In genomic region chr17:38322156-38322779, GRCh38 we compare ENCODE assay signal across 8 cellular contexts. TPM values are rescaled to one million over a fixed set of nuclear protein-coding genes. Genes with fewer than 3 reads are reported as not detected.
DNase-seq lines count a peak whose midpoint lies in the region; ATAC-seq, FAIRE-seq and TF ChIP-seq lines count a peak whose summit lies in the region.

No MANE protein-coding gene starts in this region.

- H2BK12ac ChIP-seq in H1 (ENCODE audit: low read depth, low read length) = no peak overlapping the region

- no peak overlapping the region for H3K9ac ChIP-seq in H1 (replicated peaks in 1 of 4; ENCODE audit: extremely low read depth in 1 of 4, low read depth in 3 of 4, low read length in 3 of 4)

- DNase-seq in NCI-H345 (lab: John Stamatoyannopoulos, UW) = peak; percentile 45
- no peak for DNase-seq in NCI-H345 treated with DMSO at 0.1 percent for 48 hours (lab: John Stamatoyannopoulos, UW; ENCODE audit: unreplicated experiment)
- DNase-seq in NCI-H2227 treated with DMSO at 0.1 percent for 48 hours (lab: John Stamatoyannopoulos, UW) = peak; percentile 46
- peak; percentile 22 to 54 for DNase-seq in activated CD8-positive, alpha-beta memory T cell treated with anti-CD3 and anti-CD28 coated beads for 1 hour (ENCODE audit: extremely low read depth in 1 of 2, low read depth in 1 of 2)
- peak in 1 of 2 experiments; percentile 91 for DNase-seq in H1 (ENCODE audit: low read depth in 1 of 2, low spot score in 2 of 2)
- DNase-seq in naive thymus-derived CD4-positive, alpha-beta T cell = peak; percentile 43 to 76 (median 58)
- peak; percentile 10 to 73 (median 56) for DNase-seq in stimulated activated naive CD4-positive, alpha-beta T cell (lab: John Stamatoyannopoulos, UW)

- no peaks in the 10 kb centered on the region for H3K9me3 Mint-ChIP-seq in naive thymus-derived CD4-positive, alpha-beta T cell

- no peak overlapping the region for H3K56ac ChIP-seq in H1 (replicated peaks; ENCODE audit: insufficient read length, low read depth, low read length)

- no peak overlapping the region for H3K18ac ChIP-seq in H1 (ENCODE audit: extremely low read depth, low read length)

- no peaks in the 10 kb centered on the region for H3K27me3 ChIP-seq in H1 (replicated peaks in 1 of 4; ENCODE audit: control insufficient read depth in 3 of 4, extremely low read depth in 1 of 4, insufficient read depth in 3 of 4, low read length in 3 of 4)
- no peaks in the 10 kb centered on the region for H3K27me3 ChIP-seq in naive thymus-derived CD4-positive, alpha-beta T cell (ENCODE audit: control insufficient read depth in 2 of 2, insufficient read depth in 2 of 2, low read length in 2 of 2)

- no peak overlapping the region for H4K91ac ChIP-seq in H1 (replicated peaks; ENCODE audit: insufficient read length, low read length)

- no peak overlapping the region for H3K23ac ChIP-seq in H1 (ENCODE audit: insufficient read length)

- no peaks in the 10 kb centered on the region for H3K9me3 ChIP-seq in H1 (ENCODE audit: insufficient read depth in 2 of 2, low read depth in 1 of 2, low read length in 1 of 2)
- no peaks in the 10 kb centered on the region for H3K9me3 ChIP-seq in naive thymus-derived CD4-positive, alpha-beta T cell (ENCODE audit: control insufficient read depth in 2 of 3, low read length in 3 of 3)

- H3K14ac ChIP-seq in H1 (ENCODE audit: insufficient read length) = no peak overlapping the region

- peaks cover 0 to 3% of the 10 kb centered on the region in 2 experiments for H4K20me1 ChIP-seq in H1 (replicated peaks in 1 of 2; ENCODE audit: control insufficient read depth in 1 of 2, insufficient read depth in 2 of 2, low read length in 2 of 2)

- POLR2A ChIA-PET in H1 (lab: Charles Lee; ENCODE audit: partially characterized antibody) = interaction anchor here (0.9 to 1.5 kb wide), 7 partner anchors 10 to 1839 kb away, joined by 3 to 8 read pairs (median 3); no protein-coding TSS in a partner anchor
- POLR2A ChIA-PET in naive thymus-derived CD4-positive, alpha-beta T cell (lab: Charles Lee) = no interaction called here

- FAIRE-seq in H1 (lab: Jason Lieb, UNC) = no peak

- H2AK5ac ChIP-seq in H1 (ENCODE audit: low read depth, low read length) = no peak overlapping the region

- peak; percentile 58 to 80 (median 70); a peak in 3 of 4 replicates for TF ChIP-seq CTCF in H1 (IDR thresholded peaks at IDR 0.05; ENCODE audit: control extremely low read depth in 1 of 3, insufficient read depth in 1 of 3, low read depth in 1 of 3, low read length in 3 of 3)

- no peaks in the 10 kb centered on the region; the same call in 1 of the 2 replicates for H3K79me1 ChIP-seq in H1 (ENCODE audit: low read depth, low read length)

- ATAC-seq in naive thymus-derived CD4-positive, alpha-beta T cell = peak; percentile 90
- no peak for ATAC-seq in HG02852 (IDR thresholded peaks at IDR 0.05; ENCODE audit: unreplicated experiment)

- WGBS in H1 (ENCODE audit: extremely low coverage in 1 of 2, insufficient coverage in 1 of 2, insufficient read length in 1 of 2, insufficient replicate concordance in 2 of 2, low coverage in 1 of 2, low lambda C conversion rate in 2 of 2, missing lambda C conversion rate in 1 of 2), 2 experiments = 38% methylated on average over 7 of the region's 8 CpGs; no CpG with 5 or more reads in 1 of the 2 experiments

- no peak for TF ChIP-seq EP300 in H1 (IDR thresholded peaks at IDR 0.05; ENCODE audit: borderline replicate concordance in 1 of 2, low read depth in 2 of 2, low read length in 2 of 2)

- no peaks in the 10 kb centered on the region for H3K23me2 ChIP-seq in H1 (ENCODE audit: low read depth, low read length)

- no peak overlapping the region for H2BK5ac ChIP-seq in H1 (ENCODE audit: low read depth, low read length)

- no peak overlapping the region for H2BK15ac ChIP-seq in H1 (ENCODE audit: low read length)

- no peak overlapping the region for H3K4me2 ChIP-seq in H1 (ENCODE audit: insufficient read depth in 1 of 2, low read depth in 2 of 2, low read length in 2 of 2)

- CTCF ChIA-PET in H1 (lab: Charles Lee; ENCODE audit: partially characterized antibody) = interaction anchor here (0.6 to 14.8 kb wide), 17 partner anchors 9 to 1847 kb away, joined by 3 to 190 read pairs (median 4); no protein-coding TSS in a partner anchor
- CTCF ChIA-PET in naive thymus-derived CD4-positive, alpha-beta T cell (lab: Charles Lee) = interaction anchor here (0.7 to 1.1 kb wide), 3 partner anchors 9 to 91 kb away, joined by 3 to 6 read pairs (median 3); no protein-coding TSS in a partner anchor

- intact Hi-C loops in naive thymus-derived CD4-positive, alpha-beta T cell (cut with micrococcal nuclease) = loop anchor here in 1 of 2 donors (5.0 kb wide), 1 partner anchor 620 kb away; no protein-coding TSS in a partner anchor

- peaks cover 0 to 10% (median 7%) of the 10 kb centered on the region in 4 experiments; a peak in 4 of 7 replicates for H3K4me1 ChIP-seq in H1 (replicated peaks in 1 of 4; ENCODE audit: control insufficient read depth in 3 of 4, insufficient read depth in 4 of 4, low read length in 3 of 4)
- no peaks in the 10 kb centered on the region for H3K4me1 ChIP-seq in naive thymus-derived CD4-positive, alpha-beta T cell (ENCODE audit: control insufficient read depth in 2 of 2, insufficient read depth in 2 of 2, low read length in 2 of 2)

- no peak overlapping the region for H2BK20ac ChIP-seq in H1 (ENCODE audit: low read length)

- no peak overlapping the region for H3K27ac Mint-ChIP-seq in naive thymus-derived CD4-positive, alpha-beta T cell

- no peak overlapping the region for H3K4ac ChIP-seq in H1 (replicated peaks; ENCODE audit: insufficient read length, low read depth, low read length)

- H3K36me3 Mint-ChIP-seq in naive thymus-derived CD4-positive, alpha-beta T cell = peaks cover 5 to 25% (median 16%) of the 10 kb centered on the region in 5 donors

- no peak overlapping the region for H2BK120ac ChIP-seq in H1 (replicated peaks; ENCODE audit: low read depth, low read length)

- H3K36me3 ChIP-seq in H1 (ENCODE audit: control insufficient read depth in 2 of 4, insufficient read depth in 4 of 4, low read length in 3 of 4) = peaks cover 5 to 30% (median 17%) of the 10 kb centered on the region in 4 experiments
- peaks cover 0 to 36% (median 0%) of the 10 kb centered on the region in 3 experiments for H3K36me3 ChIP-seq in naive thymus-derived CD4-positive, alpha-beta T cell (ENCODE audit: control insufficient read depth in 2 of 3, insufficient read depth in 3 of 3, low read length in 3 of 3)

- peak in 1 of 2 experiments; percentile 53; a peak in 2 of 4 replicates for TF ChIP-seq RAD21 in H1 (IDR thresholded peaks at IDR 0.05 in 1 of 2, conservative IDR thresholded peaks at IDR 0.05 in 1 of 2; ENCODE audit: low read depth in 2 of 2, low read length in 2 of 2)

- no peak overlapping the region for H2AFZ ChIP-seq in H1 (ENCODE audit: low read length)

- H3K27me3 Mint-ChIP-seq in naive thymus-derived CD4-positive, alpha-beta T cell = no peaks in the 10 kb centered on the region

- H4K8ac ChIP-seq in H1 (ENCODE audit: extremely low read depth, insufficient read depth, low read length) = no peak overlapping the region

- no peaks in the 10 kb centered on the region for H3K79me2 ChIP-seq in H1 (ENCODE audit: control insufficient read depth in 1 of 2, insufficient read depth in 2 of 2, low read length in 2 of 2)

- no peak overlapping the region for H4K5ac ChIP-seq in H1 (ENCODE audit: insufficient read length, low read depth, low read length)

- H3K4me3 Mint-ChIP-seq in naive thymus-derived CD4-positive, alpha-beta T cell = no peak overlapping the region

- H3K4me1 Mint-ChIP-seq in naive thymus-derived CD4-positive, alpha-beta T cell = peaks cover 4 to 15% (median 9%) of the 10 kb centered on the region in 7 donors

- TF ChIP-seq POLR2A in H1 (IDR thresholded peaks at IDR 0.05; ENCODE audit: control extremely low read depth in 1 of 2, low read depth in 2 of 2, low read length in 2 of 2) = no peak

- no peak overlapping the region for H3K4me3 ChIP-seq in H1 (ENCODE audit: extremely low read depth in 1 of 4, insufficient read depth in 2 of 4, low read depth in 3 of 4, low read length in 4 of 4)
- H3K4me3 ChIP-seq in naive thymus-derived CD4-positive, alpha-beta T cell (ENCODE audit: low read length) = no peak overlapping the region

- H3K27ac ChIP-seq in H1 (ENCODE audit: low read depth, low read length) = no peak overlapping the region
- H3K27ac ChIP-seq in naive thymus-derived CD4-positive, alpha-beta T cell (ENCODE audit: low read depth, low read length) = no peak overlapping the region

RNA-seq across cellular contexts. Expression of gene GPR179, which starts 21.5 kb away (rescaled TPM):
- total RNA-seq in H1 (2021; fragmentation: NEBNext Ultra II Directional; extraction: Animal tissue kit (Norgen Biotek cat#: 25700)) = 0.07 and 0.13 TPM in 2 replicates
- polyA plus RNA-seq in H1 (2011; rRNA removed) = 0.02 and 0.03 TPM in 2 replicates
- 0.01 TPM for polyA plus RNA-seq in H1 (2011; cell fraction: cytosol; rRNA removed)
- polyA plus RNA-seq in H1 (2011; cell fraction: nucleus; rRNA removed) = 0.19 TPM
- 0.04 to 0.07 TPM (median 0.05 TPM) in 4 replicates for polyA plus RNA-seq in H1 (2012, experiment 1 of 2)
- polyA plus RNA-seq in H1 (2012, experiment 2 of 2) = not detected
- polyA plus RNA-seq in H1 (2013, experiment 1 of 2) = 0.02 TPM
- 0.02 TPM for polyA plus RNA-seq in H1 (2013, experiment 2 of 2)
- 0.02 and 0.09 TPM in 2 replicates for polyA minus RNA-seq in H1 (2011; rRNA and poly(A)+ RNA removed)
- not detected for polyA minus RNA-seq in H1 (2011; cell fraction: cytosol; rRNA and poly(A)+ RNA removed)
- not detected for polyA minus RNA-seq in H1 (2011; cell fraction: nucleus; rRNA and poly(A)+ RNA removed)
- under 1 TPM in 3 of 5 experiments, not detected in 2; 0.11 to 0.35 (median 0.17) TPM for total RNA-seq in naive thymus-derived CD4-positive, alpha-beta T cell
- polyA plus RNA-seq in naive thymus-derived CD4-positive, alpha-beta T cell = not detected

RNA-seq across cellular contexts. Expression of gene MRPL45, which starts 25.3 kb away (rescaled TPM):
- 70.1 and 71.7 TPM in 2 replicates for total RNA-seq in H1 (2021; fragmentation: NEBNext Ultra II Directional; extraction: Animal tissue kit (Norgen Biotek cat#: 25700))
- 47.6 and 65.6 TPM in 2 replicates for polyA plus RNA-seq in H1 (2011; rRNA removed)
- 77.9 TPM for polyA plus RNA-seq in H1 (2011; cell fraction: cytosol; rRNA removed)
- polyA plus RNA-seq in H1 (2011; cell fraction: nucleus; rRNA removed) = 50.2 TPM
- polyA plus RNA-seq in H1 (2012, experiment 1 of 2) = 59.8 to 79.6 TPM (median 62.9 TPM) in 4 replicates
- 28.4 TPM for polyA plus RNA-seq in H1 (2012, experiment 2 of 2)
- polyA plus RNA-seq in H1 (2013, experiment 1 of 2) = 70.2 TPM
- 69.7 TPM for polyA plus RNA-seq in H1 (2013, experiment 2 of 2)
- 72.6 and 101 TPM in 2 replicates for polyA minus RNA-seq in H1 (2011; rRNA and poly(A)+ RNA removed)
- 26.2 TPM for polyA minus RNA-seq in H1 (2011; cell fraction: cytosol; rRNA and poly(A)+ RNA removed)
- polyA minus RNA-seq in H1 (2011; cell fraction: nucleus; rRNA and poly(A)+ RNA removed) = 31.4 TPM
- 10 to 100 TPM; 15.7 to 28.6 (median 22.7) TPM for total RNA-seq in naive thymus-derived CD4-positive, alpha-beta T cell
- polyA plus RNA-seq in naive thymus-derived CD4-positive, alpha-beta T cell = 10 to 100 TPM; 31.2 to 41.6 TPM

RNA-seq across cellular contexts. Expression of gene SOCS7, which starts 29.4 kb away (rescaled TPM):
- 26.9 and 28.2 TPM in 2 replicates for total RNA-seq in H1 (2021; fragmentation: NEBNext Ultra II Directional; extraction: Animal tissue kit (Norgen Biotek cat#: 25700))
- 12.8 and 13.5 TPM in 2 replicates for polyA plus RNA-seq in H1 (2011; rRNA removed)
- 13.7 TPM for polyA plus RNA-seq in H1 (2011; cell fraction: cytosol; rRNA removed)
- 17.6 TPM for polyA plus RNA-seq in H1 (2011; cell fraction: nucleus; rRNA removed)
- polyA plus RNA-seq in H1 (2012, experiment 1 of 2) = 14.6 to 20.9 TPM (median 19.2 TPM) in 4 replicates
- 6.9 TPM for polyA plus RNA-seq in H1 (2012, experiment 2 of 2)
- polyA plus RNA-seq in H1 (2013, experiment 1 of 2) = 9.7 TPM
- polyA plus RNA-seq in H1 (2013, experiment 2 of 2) = 10.4 TPM
- 36.2 and 39.2 TPM in 2 replicates for polyA minus RNA-seq in H1 (2011; rRNA and poly(A)+ RNA removed)
- polyA minus RNA-seq in H1 (2011; cell fraction: cytosol; rRNA and poly(A)+ RNA removed) = 15.3 TPM
- 18.1 TPM for polyA minus RNA-seq in H1 (2011; cell fraction: nucleus; rRNA and poly(A)+ RNA removed)
- total RNA-seq in naive thymus-derived CD4-positive, alpha-beta T cell = 10 to 100 TPM; 17.0 to 23.3 (median 21.5) TPM
- polyA plus RNA-seq in naive thymus-derived CD4-positive, alpha-beta T cell = under 1 TPM; 0.57 to 0.81 TPM
